ENCODE assay signal across 8 cellular contexts in genomic region chr9:41643571-41644221, GRCh38.
DNase-seq lines count a peak whose midpoint lies in the region; ATAC-seq lines count a peak whose summit lies in the region.
"Not testable (repeated sequence)": the region's sequence is repeated elsewhere in the genome, so short reads cannot be mapped to it uniquely, and the experiment has no call there.

No MANE protein-coding gene starts in this region.

- not testable (repeated sequence) for H3K27me3 Mint-ChIP-seq in effector memory CD8-positive, alpha-beta T cell

- peaks cover 14% of the 10 kb centered on the region for H3K36me3 Mint-ChIP-seq in effector memory CD8-positive, alpha-beta T cell (ENCODE audit: insufficient read depth)

- not testable (repeated sequence) for H3K4me1 Mint-ChIP-seq in effector memory CD8-positive, alpha-beta T cell (ENCODE audit: low read depth in 2 of 2)

- peak; percentile 100 for ATAC-seq in GM19463 (IDR thresholded peaks at IDR 0.05; ENCODE audit: unreplicated experiment)
- peak; percentile 100 for ATAC-seq in HG03354 (IDR thresholded peaks at IDR 0.05; ENCODE audit: poor library complexity, severe bottlenecking, unreplicated experiment)
- peak; percentile 97 for ATAC-seq in effector memory CD8-positive, alpha-beta T cell (replicated peaks)

- DNase-seq in C1 segment of cervical spinal cord (lab: John Stamatoyannopoulos, UW) (peak in 9 of 14 donors; percentile 28 to 74 (median 60)), NCI-H82 (lab: John Stamatoyannopoulos, UW) (peak; percentile 79), activated T-cell treated with anti-CD3 and anti-CD28 coated beads for 1 hour (ENCODE audit: low read depth) (peak; percentile 30), medulla oblongata (ENCODE audit: extremely low spot score) (peak; percentile 86)
- peak in 2 of 3 experiments; percentile 45 to 46 for DNase-seq in effector memory CD8-positive, alpha-beta T cell
- peak; percentile 48 for DNase-seq in stimulated activated CD4-positive, alpha-beta T cell treated with anti-CD3 and anti-CD28 coated beads, Interleukin-2, amount 100 ng/mL, for 4 hours (ENCODE audit: low read depth)

- peak overlapping the region in 1 of 2 donors; percentile 83 for H3K4me3 Mint-ChIP-seq in effector memory CD8-positive, alpha-beta T cell

- not testable (repeated sequence) for H3K9me3 Mint-ChIP-seq in effector memory CD8-positive, alpha-beta T cell

- H3K27ac Mint-ChIP-seq in effector memory CD8-positive, alpha-beta T cell, result peak overlapping the region in 1 of 2 donors; percentile 79

Comparison
In these comparisons a context has a peak if more than half of its experiments do, and no peak if none do; other contexts are left out.
1. Peak in every context shown above with its lines: DNase-seq and ATAC-seq.
2. DNase-seq: peak in every context shown above with its lines; median percentile 86 in medulla oblongata; 79 in NCI-H82; 60 in C1 segment of cervical spinal cord; 48 in stimulated activated CD4-positive, alpha-beta T cell treated with anti-CD3 and anti-CD28 coated beads, Interleukin-2, amount 100 ng/mL, for 4 hours; 46 in effector memory CD8-positive, alpha-beta T cell; 30 in activated T-cell treated with anti-CD3 and anti-CD28 coated beads for 1 hour.